Comparison of ENCODE assay signal across 1 cellular context in the genomic region with DNA sequence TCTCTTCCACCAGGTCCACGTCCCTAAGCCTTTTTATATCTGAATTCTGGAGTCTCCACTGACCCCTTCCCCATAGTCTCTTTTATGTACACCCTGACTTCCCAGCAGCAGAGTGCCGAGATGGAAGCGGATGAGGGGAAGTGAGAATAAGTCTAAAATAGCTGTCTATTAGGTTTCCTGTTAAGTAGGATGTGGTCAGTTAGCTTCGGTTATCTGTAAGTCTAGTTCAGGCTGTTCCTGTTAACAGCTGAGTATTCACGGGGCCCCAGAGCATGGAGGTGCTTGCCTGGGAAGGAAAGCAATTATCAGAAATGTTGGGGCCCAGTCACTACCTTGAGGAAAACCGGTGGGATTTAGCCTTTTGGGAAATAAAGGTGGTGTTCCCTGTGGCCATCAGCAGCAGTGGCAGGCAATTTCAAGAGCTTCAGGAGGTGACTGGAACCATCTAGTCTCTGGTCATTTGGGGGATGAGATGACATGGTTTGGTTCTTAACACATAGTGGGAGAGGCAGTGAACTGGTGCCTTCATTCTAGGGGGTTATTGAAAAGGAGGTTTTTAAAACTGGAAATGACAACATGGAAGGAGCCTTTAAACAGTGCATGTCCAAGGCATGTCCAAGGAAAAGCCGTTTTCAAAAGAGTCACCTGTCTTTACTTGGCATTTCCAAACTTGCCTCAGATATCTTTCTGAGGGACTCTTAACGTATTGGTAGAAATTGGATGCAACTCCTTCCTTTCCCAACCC.
TF ChIP-seq lines count a peak whose summit lies in the region.

No MANE protein-coding gene starts in this region.

TF ChIP-seq in GM23338, 12 proteins besides CTCF, POLR2A, EP300 and RAD21 (continued from another document):
- TF ChIP-seq, protein P1, sequence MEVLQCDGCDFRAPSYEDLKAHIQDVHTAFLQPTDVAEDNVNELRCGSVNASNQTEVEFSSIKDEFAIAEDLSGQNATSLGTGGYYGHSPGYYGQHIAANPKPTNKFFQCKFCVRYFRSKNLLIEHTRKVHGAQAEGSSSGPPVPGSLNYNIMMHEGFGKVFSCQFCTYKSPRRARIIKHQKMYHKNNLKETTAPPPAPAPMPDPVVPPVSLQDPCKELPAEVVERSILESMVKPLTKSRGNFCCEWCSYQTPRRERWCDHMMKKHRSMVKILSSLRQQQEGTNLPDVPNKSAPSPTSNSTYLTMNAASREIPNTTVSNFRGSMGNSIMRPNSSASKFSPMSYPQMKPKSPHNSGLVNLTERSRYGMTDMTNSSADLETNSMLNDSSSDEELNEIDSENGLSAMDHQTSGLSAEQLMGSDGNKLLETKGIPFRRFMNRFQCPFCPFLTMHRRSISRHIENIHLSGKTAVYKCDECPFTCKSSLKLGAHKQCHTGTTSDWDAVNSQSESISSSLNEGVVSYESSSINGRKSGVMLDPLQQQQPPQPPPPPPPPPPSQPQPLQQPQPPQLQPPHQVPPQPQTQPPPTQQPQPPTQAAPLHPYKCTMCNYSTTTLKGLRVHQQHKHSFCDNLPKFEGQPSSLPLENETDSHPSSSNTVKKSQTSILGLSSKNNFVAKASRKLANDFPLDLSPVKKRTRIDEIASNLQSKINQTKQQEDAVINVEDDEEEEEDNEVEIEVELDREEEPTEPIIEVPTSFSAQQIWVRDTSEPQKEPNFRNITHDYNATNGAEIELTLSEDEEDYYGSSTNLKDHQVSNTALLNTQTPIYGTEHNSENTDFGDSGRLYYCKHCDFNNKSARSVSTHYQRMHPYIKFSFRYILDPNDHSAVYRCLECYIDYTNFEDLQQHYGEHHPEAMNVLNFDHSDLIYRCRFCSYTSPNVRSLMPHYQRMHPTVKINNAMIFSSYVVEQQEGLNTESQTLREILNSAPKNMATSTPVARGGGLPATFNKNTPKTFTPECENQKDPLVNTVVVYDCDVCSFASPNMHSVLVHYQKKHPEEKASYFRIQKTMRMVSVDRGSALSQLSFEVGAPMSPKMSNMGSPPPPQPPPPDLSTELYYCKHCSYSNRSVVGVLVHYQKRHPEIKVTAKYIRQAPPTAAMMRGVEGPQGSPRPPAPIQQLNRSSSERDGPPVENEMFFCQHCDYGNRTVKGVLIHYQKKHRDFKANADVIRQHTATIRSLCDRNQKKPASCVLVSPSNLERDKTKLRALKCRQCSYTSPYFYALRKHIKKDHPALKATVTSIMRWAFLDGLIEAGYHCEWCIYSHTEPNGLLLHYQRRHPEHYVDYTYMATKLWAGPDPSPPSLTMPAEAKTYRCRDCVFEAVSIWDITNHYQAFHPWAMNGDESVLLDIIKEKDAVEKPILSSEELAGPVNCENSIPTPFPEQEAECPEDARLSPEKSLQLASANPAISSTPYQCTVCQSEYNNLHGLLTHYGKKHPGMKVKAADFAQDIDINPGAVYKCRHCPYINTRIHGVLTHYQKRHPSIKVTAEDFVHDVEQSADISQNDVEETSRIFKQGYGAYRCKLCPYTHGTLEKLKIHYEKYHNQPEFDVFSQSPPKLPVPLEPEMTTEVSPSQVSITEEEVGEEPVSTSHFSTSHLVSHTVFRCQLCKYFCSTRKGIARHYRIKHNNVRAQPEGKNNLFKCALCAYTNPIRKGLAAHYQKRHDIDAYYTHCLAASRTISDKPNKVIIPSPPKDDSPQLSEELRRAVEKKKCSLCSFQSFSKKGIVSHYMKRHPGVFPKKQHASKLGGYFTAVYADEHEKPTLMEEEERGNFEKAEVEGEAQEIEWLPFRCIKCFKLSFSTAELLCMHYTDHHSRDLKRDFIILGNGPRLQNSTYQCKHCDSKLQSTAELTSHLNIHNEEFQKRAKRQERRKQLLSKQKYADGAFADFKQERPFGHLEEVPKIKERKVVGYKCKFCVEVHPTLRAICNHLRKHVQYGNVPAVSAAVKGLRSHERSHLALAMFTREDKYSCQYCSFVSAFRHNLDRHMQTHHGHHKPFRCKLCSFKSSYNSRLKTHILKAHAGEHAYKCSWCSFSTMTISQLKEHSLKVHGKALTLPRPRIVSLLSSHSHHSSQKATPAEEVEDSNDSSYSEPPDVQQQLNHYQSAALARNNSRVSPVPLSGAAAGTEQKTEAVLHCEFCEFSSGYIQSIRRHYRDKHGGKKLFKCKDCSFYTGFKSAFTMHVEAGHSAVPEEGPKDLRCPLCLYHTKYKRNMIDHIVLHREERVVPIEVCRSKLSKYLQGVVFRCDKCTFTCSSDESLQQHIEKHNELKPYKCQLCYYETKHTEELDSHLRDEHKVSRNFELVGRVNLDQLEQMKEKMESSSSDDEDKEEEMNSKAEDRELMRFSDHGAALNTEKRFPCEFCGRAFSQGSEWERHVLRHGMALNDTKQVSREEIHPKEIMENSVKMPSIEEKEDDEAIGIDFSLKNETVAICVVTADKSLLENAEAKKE (CRISPR knock-in tag; IDR thresholded peaks at IDR 0.05) = no peak
- TF ChIP-seq STAT1 (IDR thresholded peaks at IDR 0.05; ENCODE audit: unreplicated experiment) (no peak), JUNB (IDR thresholded peaks at IDR 0.05; ENCODE audit: unreplicated experiment) (no peak), POLR2AphosphoS5 (IDR thresholded peaks at IDR 0.05; ENCODE audit: low read depth) (no peak)
